8 cellular contexts compared by ENCODE assay signal in genomic region chr6:79672631-79673065, GRCh38. TPM values are rescaled to one million over a fixed set of nuclear protein-coding genes. Genes with fewer than 3 reads are reported as not detected.
DNase-seq lines count a peak whose midpoint lies in the region; ATAC-seq, FAIRE-seq and TF ChIP-seq lines count a peak whose summit lies in the region.

No MANE protein-coding gene starts in this region.

- no peaks in the 10 kb centered on the region for H3K36me3 ChIP-seq in aorta (ENCODE audit: control insufficient read depth in 1 of 2, insufficient read depth in 2 of 2, low read length in 1 of 2)

- ATAC-seq in GM21529 (IDR thresholded peaks at IDR 0.05; ENCODE audit: unreplicated experiment) (peak; percentile 62), GM19452 (IDR thresholded peaks at IDR 0.05; ENCODE audit: unreplicated experiment) (no peak), aorta (ENCODE audit: low FRiP score) (no peak), HG03025 (IDR thresholded peaks at IDR 0.05; ENCODE audit: low FRiP score, unreplicated experiment) (no peak)

- no peaks in the 10 kb centered on the region for H3K9me3 ChIP-seq in aorta (ENCODE audit: control insufficient read depth, low read length)

- H3K4me1 ChIP-seq in aorta (ENCODE audit: control insufficient read depth in 1 of 2, insufficient read depth in 2 of 2, low read length in 2 of 2): peaks cover 0 to 2% of the 10 kb centered on the region in 2 donors

- H3K4me3 ChIP-seq in fibroblast of villous mesenchyme (ENCODE audit: low read depth, low read length) (no peak overlapping the region), aorta (ENCODE audit: low read length in 2 of 2) (no peak overlapping the region)

- intact Hi-C loops in aorta (cut with DNase I): loop anchor here in 1 of 2 donors (10.0 kb wide), 1 partner anchor 98 kb away; no protein-coding TSS in a partner anchor

- DNase-seq in SK-N-DZ (ENCODE audit: low spot score) (peak; percentile 10), fibroblast of villous mesenchyme (ENCODE audit: low read depth) (peak; percentile 45), aorta (no peak), GM19239 (ENCODE audit: insufficient read length, low spot score) (no peak)

- no peak overlapping the region for H3K27ac ChIP-seq in C4-2B
- H3K27ac ChIP-seq in aorta (ENCODE audit: low read depth in 1 of 2, low read length in 2 of 2): no peak overlapping the region

- FAIRE-seq in GM19239 (lab: Jason Lieb, UNC): no peak

- TF ChIP-seq CTCF in C4-2B (conservative IDR thresholded peaks at IDR 0.05): peak; percentile 68
- peak; percentile 64 for TF ChIP-seq CTCF in fibroblast of villous mesenchyme (IDR thresholded peaks at IDR 0.05; ENCODE audit: insufficient read depth, low read depth, low read length)

- H3K27me3 ChIP-seq in aorta (ENCODE audit: control insufficient read depth in 1 of 2, insufficient read depth in 2 of 2, low read length in 1 of 2): no peaks in the 10 kb centered on the region

- WGBS in aorta, 2 donors: 33 to 57% methylated on average over 1 of the region's 1 CpG

RNA-seq across cellular contexts. Expression of gene SH3BGRL2, which starts 41.5 kb away (rescaled TPM):
- 16.0 and 18.1 TPM in 2 replicates for polyA plus RNA-seq in SK-N-DZ (2014; cell fraction: cytosol; rRNA removed)
- 9.7 and 12.4 TPM in 2 replicates for polyA plus RNA-seq in SK-N-DZ (2014; cell fraction: nucleus; rRNA removed)
- total RNA-seq in fibroblast of villous mesenchyme (2.6 TPM in 2 replicates), aorta (10 to 100 TPM; 23.5 to 23.7 TPM)
- polyA plus RNA-seq in aorta: 10 to 100 TPM in 1 of 2 donors, 1 to 10 TPM in 1; 1.8 to 18.2 TPM

Comparison
In these comparisons a context has a peak if more than half of its experiments do, and no peak if none do; other contexts are left out.
1. DNase-seq: peak in SK-N-DZ (single experiment) and fibroblast of villous mesenchyme (single experiment); none in aorta (0 of 2) and GM19239 (single experiment).